ENCODE assay signal across 2 cellular contexts in the genomic region with DNA sequence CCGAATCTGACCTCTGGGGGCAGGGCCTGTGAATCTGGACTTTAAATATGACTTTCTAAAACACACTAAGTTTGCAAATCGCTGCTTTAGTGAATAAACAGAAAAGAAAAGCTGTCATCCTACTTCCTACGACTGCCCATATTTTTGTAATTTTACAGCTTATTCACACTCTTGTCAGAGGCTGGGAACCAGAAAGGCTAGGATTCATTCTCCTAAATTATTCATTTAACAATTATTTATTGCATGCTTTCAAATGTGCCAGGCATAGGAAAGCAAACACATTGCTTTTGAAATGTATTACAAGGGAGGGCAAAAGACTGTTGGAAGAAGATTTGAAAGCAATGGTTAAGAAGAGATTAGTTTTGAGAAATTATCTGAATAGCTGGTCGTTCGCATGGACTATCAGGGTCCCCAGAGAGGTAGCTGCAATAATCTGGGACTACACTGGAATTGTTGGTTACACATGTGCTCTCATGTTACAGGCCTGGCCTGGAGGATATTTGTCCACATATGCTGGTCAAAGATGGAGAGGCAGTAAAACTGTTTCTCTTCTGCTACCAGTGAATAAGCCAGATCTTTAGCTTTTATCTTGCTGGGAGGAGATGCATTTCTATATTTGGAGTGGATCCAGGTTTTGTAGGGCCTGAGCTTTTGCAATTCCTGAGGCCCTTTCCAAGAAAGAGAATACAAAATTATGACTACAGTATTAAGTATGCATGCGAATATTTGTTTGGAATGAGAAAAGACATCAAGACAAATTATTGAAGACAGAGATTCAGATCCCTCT.
A peak's percentile ranks its signal among the peaks of the same experiment; 100 is the strongest.
TF ChIP-seq lines count a peak whose summit lies in the region.

No MANE protein-coding gene starts in this region.

TF ChIP-seq in HEK293, 187 proteins besides CTCF, POLR2A, EP300 and RAD21:
- no peak for TF ChIP-seq ZNF830 (tag by site-specific recombination; IDR thresholded peaks at IDR 0.05; ENCODE audit: low read depth)
- TF ChIP-seq ZNF23 (tag by site-specific recombination; IDR thresholded peaks at IDR 0.05; ENCODE audit: borderline replicate concordance) = no peak
- no peak for TF ChIP-seq ZNF555 (tag by site-specific recombination; conservative IDR thresholded peaks at IDR 0.05)
- TF ChIP-seq, protein P1, sequence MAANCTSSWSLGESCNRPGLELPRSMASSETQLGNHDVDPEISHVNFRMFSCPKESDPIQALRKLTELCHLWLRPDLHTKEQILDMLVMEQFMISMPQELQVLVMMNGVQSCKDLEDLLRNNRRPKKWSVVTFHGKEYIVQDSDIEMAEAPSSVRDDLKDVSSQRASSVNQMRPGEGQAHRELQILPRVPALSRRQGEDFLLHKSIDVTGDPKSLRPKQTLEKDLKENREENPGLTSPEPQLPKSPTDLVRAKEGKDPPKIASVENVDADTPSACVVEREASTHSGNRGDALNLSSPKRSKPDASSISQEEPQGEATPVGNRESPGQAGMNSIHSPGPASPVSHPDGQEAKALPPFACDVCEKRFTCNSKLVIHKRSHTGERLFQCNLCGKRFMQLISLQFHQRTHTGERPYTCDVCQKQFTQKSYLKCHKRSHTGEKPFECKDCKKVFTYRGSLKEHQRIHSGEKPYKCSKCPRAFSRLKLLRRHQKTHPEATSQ (tag by site-specific recombination; IDR thresholded peaks at IDR 0.05) = no peak
- 0 out of 2 replicates have a peak, but pooled peaks have one; percentile 15 for TF ChIP-seq ZNF335 (tag by site-specific recombination; conservative IDR thresholded peaks at IDR 0.05)
- peak; percentile 89 for TF ChIP-seq ZNF558 (tag by site-specific recombination; IDR thresholded peaks at IDR 0.05)
- TF ChIP-seq ZFP41 (tag by site-specific recombination; IDR thresholded peaks at IDR 0.05; ENCODE audit: borderline replicate concordance) = no peak
- no peak for TF ChIP-seq YY2 (tag by site-specific recombination; IDR thresholded peaks at IDR 0.05)
- TF ChIP-seq MZF1 (tag by site-specific recombination; IDR thresholded peaks at IDR 0.05; ENCODE audit: borderline replicate concordance) = no peak
- TF ChIP-seq TRIM28 (IDR thresholded peaks at IDR 0.05; ENCODE audit: borderline replicate concordance, low read length) = peak; percentile 37; the same call in 1 of the 2 replicates
- TF ChIP-seq, protein P2, sequence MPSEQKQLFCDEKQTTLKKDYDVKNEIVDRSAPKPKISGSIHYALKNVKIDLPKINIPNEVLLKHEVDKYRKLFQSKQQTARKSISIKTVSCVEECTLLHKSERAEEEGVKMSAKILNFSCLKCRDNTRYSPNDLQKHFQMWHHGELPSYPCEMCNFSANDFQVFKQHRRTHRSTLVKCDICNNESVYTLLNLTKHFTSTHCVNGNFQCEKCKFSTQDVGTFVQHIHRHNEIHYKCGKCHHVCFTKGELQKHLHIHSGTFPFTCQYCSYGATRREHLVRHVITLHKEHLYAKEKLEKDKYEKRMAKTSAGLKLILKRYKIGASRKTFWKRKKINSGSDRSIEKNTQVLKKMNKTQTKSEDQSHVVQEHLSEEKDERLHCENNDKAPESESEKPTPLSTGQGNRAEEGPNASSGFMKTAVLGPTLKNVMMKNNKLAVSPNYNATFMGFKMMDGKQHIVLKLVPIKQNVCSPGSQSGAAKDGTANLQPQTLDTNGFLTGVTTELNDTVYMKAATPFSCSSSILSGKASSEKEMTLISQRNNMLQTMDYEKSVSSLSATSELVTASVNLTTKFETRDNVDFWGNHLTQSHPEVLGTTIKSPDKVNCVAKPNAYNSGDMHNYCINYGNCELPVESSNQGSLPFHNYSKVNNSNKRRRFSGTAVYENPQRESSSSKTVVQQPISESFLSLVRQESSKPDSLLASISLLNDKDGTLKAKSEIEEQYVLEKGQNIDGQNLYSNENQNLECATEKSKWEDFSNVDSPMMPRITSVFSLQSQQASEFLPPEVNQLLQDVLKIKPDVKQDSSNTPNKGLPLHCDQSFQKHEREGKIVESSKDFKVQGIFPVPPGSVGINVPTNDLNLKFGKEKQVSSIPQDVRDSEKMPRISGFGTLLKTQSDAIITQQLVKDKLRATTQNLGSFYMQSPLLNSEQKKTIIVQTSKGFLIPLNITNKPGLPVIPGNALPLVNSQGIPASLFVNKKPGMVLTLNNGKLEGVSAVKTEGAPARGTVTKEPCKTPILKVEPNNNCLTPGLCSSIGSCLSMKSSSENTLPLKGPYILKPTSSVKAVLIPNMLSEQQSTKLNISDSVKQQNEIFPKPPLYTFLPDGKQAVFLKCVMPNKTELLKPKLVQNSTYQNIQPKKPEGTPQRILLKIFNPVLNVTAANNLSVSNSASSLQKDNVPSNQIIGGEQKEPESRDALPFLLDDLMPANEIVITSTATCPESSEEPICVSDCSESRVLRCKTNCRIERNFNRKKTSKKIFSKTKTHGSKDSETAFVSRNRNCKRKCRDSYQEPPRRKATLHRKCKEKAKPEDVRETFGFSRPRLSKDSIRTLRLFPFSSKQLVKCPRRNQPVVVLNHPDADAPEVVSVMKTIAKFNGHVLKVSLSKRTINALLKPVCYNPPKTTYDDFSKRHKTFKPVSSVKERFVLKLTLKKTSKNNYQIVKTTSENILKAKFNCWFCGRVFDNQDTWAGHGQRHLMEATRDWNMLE (tag by site-specific recombination; conservative IDR thresholded peaks at IDR 0.05; ENCODE audit: low read depth) = no peak
- TF ChIP-seq ZSCAN23 (tag by site-specific recombination; IDR thresholded peaks at IDR 0.05) = no peak
- TF ChIP-seq, protein P3, sequence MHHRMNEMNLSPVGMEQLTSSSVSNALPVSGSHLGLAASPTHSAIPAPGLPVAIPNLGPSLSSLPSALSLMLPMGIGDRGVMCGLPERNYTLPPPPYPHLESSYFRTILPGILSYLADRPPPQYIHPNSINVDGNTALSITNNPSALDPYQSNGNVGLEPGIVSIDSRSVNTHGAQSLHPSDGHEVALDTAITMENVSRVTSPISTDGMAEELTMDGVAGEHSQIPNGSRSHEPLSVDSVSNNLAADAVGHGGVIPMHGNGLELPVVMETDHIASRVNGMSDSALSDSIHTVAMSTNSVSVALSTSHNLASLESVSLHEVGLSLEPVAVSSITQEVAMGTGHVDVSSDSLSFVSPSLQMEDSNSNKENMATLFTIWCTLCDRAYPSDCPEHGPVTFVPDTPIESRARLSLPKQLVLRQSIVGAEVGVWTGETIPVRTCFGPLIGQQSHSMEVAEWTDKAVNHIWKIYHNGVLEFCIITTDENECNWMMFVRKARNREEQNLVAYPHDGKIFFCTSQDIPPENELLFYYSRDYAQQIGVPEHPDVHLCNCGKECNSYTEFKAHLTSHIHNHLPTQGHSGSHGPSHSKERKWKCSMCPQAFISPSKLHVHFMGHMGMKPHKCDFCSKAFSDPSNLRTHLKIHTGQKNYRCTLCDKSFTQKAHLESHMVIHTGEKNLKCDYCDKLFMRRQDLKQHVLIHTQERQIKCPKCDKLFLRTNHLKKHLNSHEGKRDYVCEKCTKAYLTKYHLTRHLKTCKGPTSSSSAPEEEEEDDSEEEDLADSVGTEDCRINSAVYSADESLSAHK (tag by site-specific recombination; IDR thresholded peaks at IDR 0.05) = no peak

TF ChIP-seq in HepG2, 621 proteins besides CTCF, POLR2A, EP300 and RAD21:
- no peak for TF ChIP-seq PHF5A (CRISPR knock-in tag; IDR thresholded peaks at IDR 0.05; ENCODE audit: low read depth, unreplicated experiment)
- TF ChIP-seq, protein P4, sequence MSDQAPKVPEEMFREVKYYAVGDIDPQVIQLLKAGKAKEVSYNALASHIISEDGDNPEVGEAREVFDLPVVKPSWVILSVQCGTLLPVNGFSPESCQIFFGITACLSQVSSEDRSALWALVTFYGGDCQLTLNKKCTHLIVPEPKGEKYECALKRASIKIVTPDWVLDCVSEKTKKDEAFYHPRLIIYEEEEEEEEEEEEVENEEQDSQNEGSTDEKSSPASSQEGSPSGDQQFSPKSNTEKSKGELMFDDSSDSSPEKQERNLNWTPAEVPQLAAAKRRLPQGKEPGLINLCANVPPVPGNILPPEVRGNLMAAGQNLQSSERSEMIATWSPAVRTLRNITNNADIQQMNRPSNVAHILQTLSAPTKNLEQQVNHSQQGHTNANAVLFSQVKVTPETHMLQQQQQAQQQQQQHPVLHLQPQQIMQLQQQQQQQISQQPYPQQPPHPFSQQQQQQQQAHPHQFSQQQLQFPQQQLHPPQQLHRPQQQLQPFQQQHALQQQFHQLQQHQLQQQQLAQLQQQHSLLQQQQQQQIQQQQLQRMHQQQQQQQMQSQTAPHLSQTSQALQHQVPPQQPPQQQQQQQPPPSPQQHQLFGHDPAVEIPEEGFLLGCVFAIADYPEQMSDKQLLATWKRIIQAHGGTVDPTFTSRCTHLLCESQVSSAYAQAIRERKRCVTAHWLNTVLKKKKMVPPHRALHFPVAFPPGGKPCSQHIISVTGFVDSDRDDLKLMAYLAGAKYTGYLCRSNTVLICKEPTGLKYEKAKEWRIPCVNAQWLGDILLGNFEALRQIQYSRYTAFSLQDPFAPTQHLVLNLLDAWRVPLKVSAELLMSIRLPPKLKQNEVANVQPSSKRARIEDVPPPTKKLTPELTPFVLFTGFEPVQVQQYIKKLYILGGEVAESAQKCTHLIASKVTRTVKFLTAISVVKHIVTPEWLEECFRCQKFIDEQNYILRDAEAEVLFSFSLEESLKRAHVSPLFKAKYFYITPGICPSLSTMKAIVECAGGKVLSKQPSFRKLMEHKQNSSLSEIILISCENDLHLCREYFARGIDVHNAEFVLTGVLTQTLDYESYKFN (CRISPR knock-in tag; conservative IDR thresholded peaks at IDR 0.05) = no peak
- no peak for TF ChIP-seq KLF13 (CRISPR knock-in tag; IDR thresholded peaks at IDR 0.05)
- TF ChIP-seq ZNF34 (CRISPR knock-in tag; IDR thresholded peaks at IDR 0.05; ENCODE audit: borderline replicate concordance) = no peak
- no peak for TF ChIP-seq ZNF557 (CRISPR knock-in tag; IDR thresholded peaks at IDR 0.05)
- TF ChIP-seq CHD4 (IDR thresholded peaks at IDR 0.05; ENCODE audit: borderline replicate concordance, low read length) = no peak
- TF ChIP-seq ZFP82 (CRISPR knock-in tag; IDR thresholded peaks at IDR 0.05; ENCODE audit: borderline replicate concordance) = no peak
- TF ChIP-seq, protein P5, sequence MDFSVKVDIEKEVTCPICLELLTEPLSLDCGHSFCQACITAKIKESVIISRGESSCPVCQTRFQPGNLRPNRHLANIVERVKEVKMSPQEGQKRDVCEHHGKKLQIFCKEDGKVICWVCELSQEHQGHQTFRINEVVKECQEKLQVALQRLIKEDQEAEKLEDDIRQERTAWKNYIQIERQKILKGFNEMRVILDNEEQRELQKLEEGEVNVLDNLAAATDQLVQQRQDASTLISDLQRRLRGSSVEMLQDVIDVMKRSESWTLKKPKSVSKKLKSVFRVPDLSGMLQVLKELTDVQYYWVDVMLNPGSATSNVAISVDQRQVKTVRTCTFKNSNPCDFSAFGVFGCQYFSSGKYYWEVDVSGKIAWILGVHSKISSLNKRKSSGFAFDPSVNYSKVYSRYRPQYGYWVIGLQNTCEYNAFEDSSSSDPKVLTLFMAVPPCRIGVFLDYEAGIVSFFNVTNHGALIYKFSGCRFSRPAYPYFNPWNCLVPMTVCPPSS (IDR thresholded peaks at IDR 0.05) = no peak
- TF ChIP-seq, protein P6, sequence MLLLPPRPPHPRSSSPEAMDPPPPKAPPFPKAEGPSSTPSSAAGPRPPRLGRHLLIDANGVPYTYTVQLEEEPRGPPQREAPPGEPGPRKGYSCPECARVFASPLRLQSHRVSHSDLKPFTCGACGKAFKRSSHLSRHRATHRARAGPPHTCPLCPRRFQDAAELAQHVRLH (CRISPR knock-in tag; IDR thresholded peaks at IDR 0.05; ENCODE audit: borderline replicate concordance, low read depth) = no peak
- TF ChIP-seq, protein P7, sequence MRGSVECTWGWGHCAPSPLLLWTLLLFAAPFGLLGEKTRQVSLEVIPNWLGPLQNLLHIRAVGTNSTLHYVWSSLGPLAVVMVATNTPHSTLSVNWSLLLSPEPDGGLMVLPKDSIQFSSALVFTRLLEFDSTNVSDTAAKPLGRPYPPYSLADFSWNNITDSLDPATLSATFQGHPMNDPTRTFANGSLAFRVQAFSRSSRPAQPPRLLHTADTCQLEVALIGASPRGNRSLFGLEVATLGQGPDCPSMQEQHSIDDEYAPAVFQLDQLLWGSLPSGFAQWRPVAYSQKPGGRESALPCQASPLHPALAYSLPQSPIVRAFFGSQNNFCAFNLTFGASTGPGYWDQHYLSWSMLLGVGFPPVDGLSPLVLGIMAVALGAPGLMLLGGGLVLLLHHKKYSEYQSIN (CRISPR knock-in tag; IDR thresholded peaks at IDR 0.05; ENCODE audit: borderline replicate concordance) = no peak
- TF ChIP-seq HOXD1 (CRISPR knock-in tag; IDR thresholded peaks at IDR 0.05) = no peak
- no peak for TF ChIP-seq JUND (CRISPR knock-in tag; IDR thresholded peaks at IDR 0.05)
- TF ChIP-seq ZNF234 (CRISPR knock-in tag; conservative IDR thresholded peaks at IDR 0.05) = no peak
- no peak for TF ChIP-seq ZNF20 (CRISPR knock-in tag; IDR thresholded peaks at IDR 0.05)
- TF ChIP-seq ZSCAN25 (CRISPR knock-in tag; IDR thresholded peaks at IDR 0.05) = no peak
- TF ChIP-seq, protein P8, sequence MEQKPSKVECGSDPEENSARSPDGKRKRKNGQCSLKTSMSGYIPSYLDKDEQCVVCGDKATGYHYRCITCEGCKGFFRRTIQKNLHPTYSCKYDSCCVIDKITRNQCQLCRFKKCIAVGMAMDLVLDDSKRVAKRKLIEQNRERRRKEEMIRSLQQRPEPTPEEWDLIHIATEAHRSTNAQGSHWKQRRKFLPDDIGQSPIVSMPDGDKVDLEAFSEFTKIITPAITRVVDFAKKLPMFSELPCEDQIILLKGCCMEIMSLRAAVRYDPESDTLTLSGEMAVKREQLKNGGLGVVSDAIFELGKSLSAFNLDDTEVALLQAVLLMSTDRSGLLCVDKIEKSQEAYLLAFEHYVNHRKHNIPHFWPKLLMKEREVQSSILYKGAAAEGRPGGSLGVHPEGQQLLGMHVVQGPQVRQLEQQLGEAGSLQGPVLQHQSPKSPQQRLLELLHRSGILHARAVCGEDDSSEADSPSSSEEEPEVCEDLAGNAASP (CRISPR knock-in tag; IDR thresholded peaks at IDR 0.05; ENCODE audit: borderline replicate concordance) = no peak
- no peak for TF ChIP-seq NCOA1 (CRISPR knock-in tag; IDR thresholded peaks at IDR 0.05)
- TF ChIP-seq ZC3H13 (CRISPR knock-in tag; IDR thresholded peaks at IDR 0.05) = no peak
TF ChIP-seq in HepG2: peak in this region for 0.
